ENCODE assay signal across 13 cellular contexts in the genomic region with DNA sequence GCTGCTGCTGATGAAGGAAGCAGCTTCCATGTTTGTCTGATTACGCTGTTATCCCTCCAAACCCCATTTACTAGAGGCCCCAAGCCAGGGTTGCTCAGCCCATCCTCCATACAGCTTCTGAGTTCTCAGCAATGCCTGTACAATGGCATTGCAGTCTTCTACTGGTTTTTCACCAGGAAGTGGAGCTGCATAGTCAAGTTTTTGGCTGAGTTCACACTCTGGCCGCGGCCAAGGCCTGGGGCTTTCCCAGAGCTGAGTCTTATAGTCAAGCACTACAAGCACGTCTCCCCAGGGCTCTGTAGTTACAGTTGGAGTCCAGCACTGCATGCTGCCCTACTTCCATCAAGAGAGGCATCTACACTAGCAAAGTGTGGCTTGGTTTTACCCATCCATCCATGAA.
DNase-seq lines count a peak whose midpoint lies in the region; ATAC-seq and FAIRE-seq lines count a peak whose summit lies in the region.
"Had no signal": no experiment of that assay in that cellular context is flagged by ENCODE, and none has a peak within 500 bp of the region (broad histone marks: within the 10 kb centered on the region; RNA-seq: fewer than 3 reads in every experiment).

No MANE protein-coding gene starts in this region.

- ATAC-seq in GM18520 (IDR thresholded peaks at IDR 0.05; ENCODE audit: unreplicated experiment) (peak; percentile 100), GM21390 (IDR thresholded peaks at IDR 0.05; ENCODE audit: unreplicated experiment) (peak; percentile 83), HG03064 (IDR thresholded peaks at IDR 0.05; ENCODE audit: low read depth, unreplicated experiment) (peak; percentile 76), left cardiac atrium (peak; percentile 61)
- ATAC-seq: stimulated activated naive CD8-positive, alpha-beta T cell treated with anti-CD3 and anti-CD28 coated beads, Interleukin-15, amount 100 ng/mL, for 72 hours had no signal

- no peak for FAIRE-seq in GM19239 (lab: Jason Lieb, UNC)
- FAIRE-seq: frontal cortex had no signal

- intact Hi-C loops in left cardiac atrium (cut with DNase I) = no loop called here

- DNase-seq in left cardiac atrium (peak; percentile 23), DMS114 treated with DMSO at 0.1 percent for 48 hours (lab: John Stamatoyannopoulos, UW; ENCODE audit: unreplicated experiment) (no peak), GM19239 (ENCODE audit: insufficient read length, low spot score) (no peak), germinal center (ENCODE audit: low spot score) (no peak)
- no peak for DNase-seq in stimulated activated CD4-positive, alpha-beta T cell treated with anti-CD3 and anti-CD28 coated beads, Interleukin-15, amount 100 ng/mL, for 24 hours
- DNase-seq: effector CD8-positive, alpha-beta T cell; islet precursor cell; NCI-H2171; stimulated activated naive CD8-positive, alpha-beta T cell treated with anti-CD3 and anti-CD28 coated beads, Interleukin-15, amount 100 ng/mL, for 72 hours had no signal
